ENCODE assay signal across 8 cellular contexts in genomic region chr13:42424182-42424581, GRCh38.
"Had no signal": no experiment of that assay in that cellular context is flagged by ENCODE, and none has a peak within 500 bp of the region (broad histone marks: within the 10 kb centered on the region; RNA-seq: fewer than 3 reads in every experiment).

No MANE protein-coding gene starts in this region.

- H2AFZ ChIP-seq: GM23338 had no signal

- DNase-seq: H9, HCEC 1CT, KG1 had no signal

- ATAC-seq: GM23338, HepG2 had no signal

- FAIRE-seq: H1, H54, HepG2, HTR-8/SVneo had no signal

- H3K4me2 ChIP-seq: GM23338 had no signal

- H3K4me3 ChIP-seq: GM23338 had no signal
